Comparison of ENCODE assay signal across 8 cellular contexts in the genomic region with DNA sequence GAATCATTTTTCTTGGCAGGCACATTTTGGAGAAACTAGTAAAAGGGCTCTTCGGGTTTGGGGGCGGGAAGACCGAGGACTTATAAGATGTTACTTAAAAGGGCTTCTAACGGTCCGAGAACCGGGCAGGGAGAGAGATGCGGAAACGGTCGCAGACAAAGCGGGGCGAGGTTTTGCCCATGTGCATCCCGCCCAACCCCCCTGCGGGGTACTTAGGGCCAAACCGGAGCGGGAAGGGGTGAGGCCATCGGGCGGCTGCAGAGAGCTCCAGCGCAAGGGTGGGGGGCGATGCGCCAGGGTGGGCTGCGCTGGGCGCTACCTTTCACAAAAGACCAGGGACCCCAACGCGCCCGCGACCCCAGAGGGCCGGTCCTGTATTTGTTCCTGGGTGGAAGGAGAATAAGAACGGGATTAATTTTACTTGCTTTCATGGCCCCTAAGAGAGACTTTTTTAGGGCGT. TPM values are rescaled to one million over a fixed set of nuclear protein-coding genes. Genes with fewer than 3 reads are reported as not detected.
DNase-seq lines count a peak whose midpoint lies in the region; ATAC-seq and TF ChIP-seq lines count a peak whose summit lies in the region.

No MANE protein-coding gene starts in this region.

- DNase-seq in CD4-positive, CD25-positive, alpha-beta regulatory T cell = peak; percentile 35 to 80 (median 64)
- DNase-seq in RWPE2 (ENCODE audit: low spot score) (no peak), Right ventricle myocardium superior (peak; percentile 81), ovary (peak; percentile 77 to 85 (median 81))
- DNase-seq in activated naive CD4-positive, alpha-beta T cell treated with anti-CD3 and anti-CD28 coated beads, Interleukin-2, amount 50 U/mL, for 72 hours (ENCODE audit: low spot score in 2 of 2) = peak in 1 of 2 donors; percentile 67

- H3K27me3 Mint-ChIP-seq in CD4-positive, CD25-positive, alpha-beta regulatory T cell = peaks cover 9% of the 10 kb centered on the region
- H3K27me3 Mint-ChIP-seq in IgD-negative memory B cell = no peaks in the 10 kb centered on the region

- H3K4me1 Mint-ChIP-seq in CD4-positive, CD25-positive, alpha-beta regulatory T cell = peaks cover 26 to 75% (median 54%) of the 10 kb centered on the region in 4 donors
- peaks cover 37 to 55% (median 50%) of the 10 kb centered on the region in 3 donors for H3K4me1 Mint-ChIP-seq in IgD-negative memory B cell

- peak; percentile 28 for TF ChIP-seq POLR2A in ovary (IDR thresholded peaks at IDR 0.05)

- H3K4me1 ChIP-seq in CD4-positive, CD25-positive, alpha-beta regulatory T cell (ENCODE audit: control insufficient read depth, insufficient read depth, low read length, poor library complexity, severe bottlenecking) = peaks cover 52% of the 10 kb centered on the region
- peaks cover 24% of the 10 kb centered on the region for H3K4me1 ChIP-seq in RWPE2 (ENCODE audit: insufficient read depth, poor library complexity, severe bottlenecking)
- peaks cover 2% of the 10 kb centered on the region for H3K4me1 ChIP-seq in ovary (ENCODE audit: insufficient read depth)

- no peaks in the 10 kb centered on the region for H3K9me3 ChIP-seq in CD4-positive, CD25-positive, alpha-beta regulatory T cell (ENCODE audit: control insufficient read depth in 2 of 2, low read length in 2 of 2)
- no peaks in the 10 kb centered on the region for H3K9me3 ChIP-seq in RWPE2 (ENCODE audit: severe bottlenecking)
- no peaks in the 10 kb centered on the region for H3K9me3 ChIP-seq in ovary

- WGBS in ovary, 3 donors = 0 to 1% (median 0%) methylated on average over 29 of the region's 29 CpGs

- H3K27ac ChIP-seq in CD4-positive, CD25-positive, alpha-beta regulatory T cell (ENCODE audit: insufficient read depth, low read length, poor library complexity, severe bottlenecking) = peak overlapping the region; percentile 94
- H3K27ac ChIP-seq in RWPE2 (ENCODE audit: poor library complexity, severe bottlenecking) (peak overlapping the region; percentile 96), ovary (peak overlapping the region; percentile 31 to 94)

- TF ChIP-seq CTCF in RWPE2 (IDR thresholded peaks at IDR 0.05; ENCODE audit: poor library complexity, severe bottlenecking) (no peak), ovary (IDR thresholded peaks at IDR 0.05) (no peak)

- H3K36me3 Mint-ChIP-seq in CD4-positive, CD25-positive, alpha-beta regulatory T cell = peaks cover 27% of the 10 kb centered on the region
- peaks cover 5% of the 10 kb centered on the region for H3K36me3 Mint-ChIP-seq in IgD-negative memory B cell
- peaks cover 75 to 76% of the 10 kb centered on the region in 2 donors for H3K36me3 Mint-ChIP-seq in activated naive CD4-positive, alpha-beta T cell treated with anti-CD3 and anti-CD28 coated beads, Interleukin-2, amount 50 U/mL, for 72 hours

- peak overlapping the region; percentile 98 to 99 (median 99) for H3K4me3 Mint-ChIP-seq in CD4-positive, CD25-positive, alpha-beta regulatory T cell
- peak overlapping the region; percentile 96 to 100 (median 98) for H3K4me3 Mint-ChIP-seq in IgD-negative memory B cell

- H3K36me3 ChIP-seq in CD4-positive, CD25-positive, alpha-beta regulatory T cell (ENCODE audit: control insufficient read depth, insufficient read depth, low read length) = peaks cover 31% of the 10 kb centered on the region
- H3K36me3 ChIP-seq in RWPE2 (ENCODE audit: low read depth) (peaks cover 53% of the 10 kb centered on the region), ovary (no peaks in the 10 kb centered on the region)

- H3K4me3 ChIP-seq in CD4-positive, CD25-positive, alpha-beta regulatory T cell (ENCODE audit: low read depth, low read length) = peak overlapping the region; percentile 97
- H3K4me3 ChIP-seq in RWPE2 (ENCODE audit: severe bottlenecking) (peak overlapping the region; percentile 89), ovary (peak overlapping the region; percentile 89)

- ATAC-seq in CD4-positive, CD25-positive, alpha-beta regulatory T cell (ENCODE audit: low read depth in 2 of 2) = no peak
- ATAC-seq in RWPE2 (ENCODE audit: low read depth) (no peak), Right ventricle myocardium superior (ENCODE audit: poor library complexity) (peak; percentile 23), HG03469 (IDR thresholded peaks at IDR 0.05; ENCODE audit: unreplicated experiment) (no peak), HG02678 (IDR thresholded peaks at IDR 0.05; ENCODE audit: unreplicated experiment) (no peak)
- ATAC-seq in activated naive CD4-positive, alpha-beta T cell treated with anti-CD3 and anti-CD28 coated beads, Interleukin-2, amount 50 U/mL, for 72 hours = no peak

- peaks cover 0 to 1% (median 0%) of the 10 kb centered on the region in 7 donors for H3K9me3 Mint-ChIP-seq in CD4-positive, CD25-positive, alpha-beta regulatory T cell
- no peaks in the 10 kb centered on the region for H3K9me3 Mint-ChIP-seq in IgD-negative memory B cell
- peaks cover 0 to 3% of the 10 kb centered on the region in 2 donors for H3K9me3 Mint-ChIP-seq in activated naive CD4-positive, alpha-beta T cell treated with anti-CD3 and anti-CD28 coated beads, Interleukin-2, amount 50 U/mL, for 72 hours

- H3K27me3 ChIP-seq in CD4-positive, CD25-positive, alpha-beta regulatory T cell (ENCODE audit: control insufficient read depth, insufficient read depth, low read length) = no peaks in the 10 kb centered on the region
- H3K27me3 ChIP-seq in RWPE2 (ENCODE audit: insufficient read depth, poor library complexity, severe bottlenecking) (no peaks in the 10 kb centered on the region), ovary (no peaks in the 10 kb centered on the region)

- H3K27ac Mint-ChIP-seq in CD4-positive, CD25-positive, alpha-beta regulatory T cell = peak overlapping the region; percentile 96 to 98 (median 97)
- peak overlapping the region; percentile 96 to 98 (median 98) for H3K27ac Mint-ChIP-seq in IgD-negative memory B cell
- H3K27ac Mint-ChIP-seq in activated naive CD4-positive, alpha-beta T cell treated with anti-CD3 and anti-CD28 coated beads, Interleukin-2, amount 50 U/mL, for 72 hours = peak overlapping the region; percentile 93 to 97

- intact Hi-C loops in Right ventricle myocardium superior (cut with DNase I) = no loop called here
- intact Hi-C loops in ovary (cut with DNase I) = loop anchor here in 3 of 4 donors (2.0 kb wide), 1 partner anchor 34 kb away; the partner anchor contains the start of gene PPP1R18 (in 3 of the 3)

- TF ChIP-seq EP300 in ovary (IDR thresholded peaks at IDR 0.05) = no peak

RNA-seq across cellular contexts. Expression of gene TUBB, which starts 0.6 kb away (rescaled TPM):
- total RNA-seq in CD4-positive, CD25-positive, alpha-beta regulatory T cell = 119 TPM
- 100 to 1,000 TPM; 125 to 158 (median 138) TPM for polyA plus RNA-seq in CD4-positive, CD25-positive, alpha-beta regulatory T cell
- polyA plus RNA-seq in IgD-negative memory B cell = 156 TPM
- 1,000 to 10,000 TPM; 1,507 to 1,783 TPM for total RNA-seq in activated naive CD4-positive, alpha-beta T cell treated with anti-CD3 and anti-CD28 coated beads, Interleukin-2, amount 50 U/mL, for 72 hours
- 179 TPM for total RNA-seq in Right ventricle myocardium superior
- 100 to 1,000 TPM; 242 to 697 (median 630) TPM for total RNA-seq in ovary
- 100 to 1,000 TPM; 370 to 772 TPM for polyA plus RNA-seq in ovary

RNA-seq across cellular contexts. Expression of gene MDC1, which starts 3.7 kb away (rescaled TPM):
- 32.7 TPM for total RNA-seq in CD4-positive, CD25-positive, alpha-beta regulatory T cell
- polyA plus RNA-seq in CD4-positive, CD25-positive, alpha-beta regulatory T cell = 1 to 10 TPM; 1.2 to 5.0 (median 3.7) TPM
- 4.6 TPM for polyA plus RNA-seq in IgD-negative memory B cell
- total RNA-seq in activated naive CD4-positive, alpha-beta T cell treated with anti-CD3 and anti-CD28 coated beads, Interleukin-2, amount 50 U/mL, for 72 hours = 100 to 1,000 TPM in 1 of 2 donors, 10 to 100 TPM in 1; 84.2 to 127 TPM
- 16.4 TPM for total RNA-seq in Right ventricle myocardium superior
- 10 to 100 TPM; 13.1 to 62.5 (median 43.9) TPM for total RNA-seq in ovary
- 10 to 100 TPM; 20.1 to 39.0 TPM for polyA plus RNA-seq in ovary

RNA-seq across cellular contexts. Expression of gene FLOT1, which starts 21.7 kb away (rescaled TPM):
- 25.3 TPM for total RNA-seq in CD4-positive, CD25-positive, alpha-beta regulatory T cell
- polyA plus RNA-seq in CD4-positive, CD25-positive, alpha-beta regulatory T cell = 10 to 100 TPM; 30.5 to 63.2 (median 48.1) TPM
- 97.3 TPM for polyA plus RNA-seq in IgD-negative memory B cell
- total RNA-seq in activated naive CD4-positive, alpha-beta T cell treated with anti-CD3 and anti-CD28 coated beads, Interleukin-2, amount 50 U/mL, for 72 hours = 100 to 1,000 TPM; 194 to 219 TPM
- 207 TPM for total RNA-seq in Right ventricle myocardium superior
- total RNA-seq in ovary = 100 to 1,000 TPM in 6 of 7 donors, 10 to 100 TPM in 1; 64.1 to 154 (median 116) TPM
- polyA plus RNA-seq in ovary = 100 to 1,000 TPM; 124 to 180 TPM

RNA-seq across cellular contexts. Expression of gene IER3, which starts 23.6 kb away (rescaled TPM):
- total RNA-seq in CD4-positive, CD25-positive, alpha-beta regulatory T cell = 5.1 TPM
- 1 to 10 TPM in 3 of 4 donors, under 1 TPM in 1; 0.38 to 2.2 (median 1.4) TPM for polyA plus RNA-seq in CD4-positive, CD25-positive, alpha-beta regulatory T cell
- polyA plus RNA-seq in IgD-negative memory B cell = 0.73 TPM
- total RNA-seq in activated naive CD4-positive, alpha-beta T cell treated with anti-CD3 and anti-CD28 coated beads, Interleukin-2, amount 50 U/mL, for 72 hours = 100 to 1,000 TPM in 1 of 2 donors, 10 to 100 TPM in 1; 70.0 to 279 TPM
- total RNA-seq in Right ventricle myocardium superior = 11.4 TPM
- 100 to 1,000 TPM in 1 of 7 donors, 10 to 100 TPM in 5, 1 to 10 TPM in 1; 9.7 to 221 (median 20.6) TPM for total RNA-seq in ovary
- 10 to 100 TPM; 16.1 to 30.6 TPM for polyA plus RNA-seq in ovary

RNA-seq across cellular contexts. Expression of gene NRM, which starts 30.0 kb away (rescaled TPM):
- total RNA-seq in CD4-positive, CD25-positive, alpha-beta regulatory T cell = 9.0 TPM
- polyA plus RNA-seq in CD4-positive, CD25-positive, alpha-beta regulatory T cell = 10 to 100 TPM in 1 of 4 donors, 1 to 10 TPM in 3; 7.5 to 17.7 (median 9.2) TPM
- 56.1 TPM for polyA plus RNA-seq in IgD-negative memory B cell
- 10 to 100 TPM; 35.7 to 53.5 TPM for total RNA-seq in activated naive CD4-positive, alpha-beta T cell treated with anti-CD3 and anti-CD28 coated beads, Interleukin-2, amount 50 U/mL, for 72 hours
- 3.2 TPM for total RNA-seq in Right ventricle myocardium superior
- 10 to 100 TPM in 5 of 7 donors, 1 to 10 TPM in 2; 3.4 to 23.2 (median 15.3) TPM for total RNA-seq in ovary
- 10 to 100 TPM; 15.3 to 15.4 TPM for polyA plus RNA-seq in ovary
